ENCODE assay signal across 1 cellular context in the genomic region with DNA sequence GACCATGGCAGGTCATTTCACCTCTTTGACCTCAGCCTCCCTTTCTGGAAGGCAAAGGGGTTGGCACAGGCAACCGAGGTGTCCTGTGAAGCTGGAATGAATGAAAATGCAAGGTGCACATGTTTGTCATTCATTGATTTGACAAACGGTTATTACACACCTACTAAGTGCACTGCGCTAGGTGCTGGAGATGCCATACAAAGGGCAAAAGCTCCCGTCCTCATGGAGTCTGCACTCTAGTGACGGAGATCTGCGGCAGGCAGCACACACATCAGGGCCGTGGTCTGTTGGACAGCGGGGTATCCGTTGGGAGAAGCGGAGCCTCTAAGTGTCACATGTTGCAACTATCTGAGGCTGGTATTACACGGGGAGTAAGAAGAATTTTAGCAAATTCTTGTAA.
TF ChIP-seq lines count a peak whose summit lies in the region.

No MANE protein-coding gene starts in this region.

TF ChIP-seq in WTC11, 78 proteins besides CTCF, POLR2A, EP300 and RAD21 (continued from another document):
- TF ChIP-seq ZBTB43 (CRISPR knock-in tag; IDR thresholded peaks at IDR 0.05), result no peak
- TF ChIP-seq ZNF281 (CRISPR knock-in tag; IDR thresholded peaks at IDR 0.05), result no peak
- TF ChIP-seq, protein P1, sequence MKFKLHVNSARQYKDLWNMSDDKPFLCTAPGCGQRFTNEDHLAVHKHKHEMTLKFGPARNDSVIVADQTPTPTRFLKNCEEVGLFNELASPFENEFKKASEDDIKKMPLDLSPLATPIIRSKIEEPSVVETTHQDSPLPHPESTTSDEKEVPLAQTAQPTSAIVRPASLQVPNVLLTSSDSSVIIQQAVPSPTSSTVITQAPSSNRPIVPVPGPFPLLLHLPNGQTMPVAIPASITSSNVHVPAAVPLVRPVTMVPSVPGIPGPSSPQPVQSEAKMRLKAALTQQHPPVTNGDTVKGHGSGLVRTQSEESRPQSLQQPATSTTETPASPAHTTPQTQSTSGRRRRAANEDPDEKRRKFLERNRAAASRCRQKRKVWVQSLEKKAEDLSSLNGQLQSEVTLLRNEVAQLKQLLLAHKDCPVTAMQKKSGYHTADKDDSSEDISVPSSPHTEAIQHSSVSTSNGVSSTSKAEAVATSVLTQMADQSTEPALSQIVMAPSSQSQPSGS (CRISPR knock-in tag; IDR thresholded peaks at IDR 0.05; ENCODE audit: borderline replicate concordance, low read depth), result no peak
- TF ChIP-seq JAZF1 (CRISPR knock-in tag; IDR thresholded peaks at IDR 0.05), result no peak
- no peak for TF ChIP-seq E2F4 (CRISPR knock-in tag; IDR thresholded peaks at IDR 0.05; ENCODE audit: borderline replicate concordance, low read depth)
- no peak for TF ChIP-seq ZNF232 (CRISPR knock-in tag; IDR thresholded peaks at IDR 0.05)
- TF ChIP-seq SP1 (CRISPR knock-in tag; conservative IDR thresholded peaks at IDR 0.05), result no peak
